Comparison of ENCODE assay signal across 11 cellular contexts in the genomic region with DNA sequence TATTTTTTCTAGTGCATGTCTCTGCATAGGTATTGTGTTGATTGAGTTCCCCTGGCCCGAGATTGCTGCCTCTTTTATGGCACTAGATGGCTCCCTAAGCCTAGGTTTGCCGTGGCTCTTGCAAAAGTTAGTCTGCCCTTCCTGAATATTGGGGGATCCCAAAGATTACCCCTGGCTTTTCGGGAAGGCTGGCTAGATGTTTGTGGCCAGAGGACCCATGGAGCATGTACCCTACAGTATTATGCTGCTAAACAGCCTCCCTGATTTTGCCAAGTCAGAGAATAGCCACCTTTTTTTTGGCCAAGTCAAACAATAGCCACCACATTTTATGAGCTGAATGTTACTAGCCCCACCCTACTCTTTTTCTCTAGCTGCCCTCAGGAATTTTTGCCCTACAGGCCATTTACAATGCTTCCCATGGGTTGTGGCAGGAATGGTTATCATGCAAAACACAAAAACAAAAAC.
DNase-seq lines count a peak whose midpoint lies in the region; ATAC-seq, FAIRE-seq and TF ChIP-seq lines count a peak whose summit lies in the region.
"Had no signal": no experiment of that assay in that cellular context is flagged by ENCODE, and none has a peak within 500 bp of the region (broad histone marks: within the 10 kb centered on the region; RNA-seq: fewer than 3 reads in every experiment).

No MANE protein-coding gene starts in this region.

- in situ Hi-C loops in GM12878 (cut with MboI) = no loop called here

- 0 out of 2 replicates have a peak overlapping the region, but pooled peaks have one; percentile 0 for H3K9ac ChIP-seq in ES-I3 (ENCODE audit: low read depth, low read length)
- H3K9ac ChIP-seq in GM12878 (ENCODE audit: control insufficient read depth, insufficient read depth, low read length) = no peak overlapping the region

- H3K4me2 ChIP-seq in GM12878 (ENCODE audit: control insufficient read depth, insufficient read depth) = no peak overlapping the region

- no peak overlapping the region for H3K4me3 Mint-ChIP-seq in activated CD4-positive, alpha-beta T cell treated with anti-CD3 and anti-CD28 coated beads for 36 hours

- H3K9me3 ChIP-seq in ES-I3 (ENCODE audit: control insufficient read depth, insufficient read depth, low read length) = peaks cover 3% of the 10 kb centered on the region; the same call in 1 of the 2 replicates
- H3K9me3 ChIP-seq in GM12878 (replicated peaks; ENCODE audit: control insufficient read depth, insufficient read depth, low read length) = no peaks in the 10 kb centered on the region
- H3K9me3 ChIP-seq in mucosa of descending colon = peaks cover 7% of the 10 kb centered on the region

- no peak for TF ChIP-seq EP300 in GM12878 (IDR thresholded peaks at IDR 0.05; ENCODE audit: borderline replicate concordance in 1 of 2, control insufficient read depth in 1 of 2, low read depth in 2 of 2, low read length in 2 of 2)

- TF ChIP-seq RAD21 in GM12878 (IDR thresholded peaks at IDR 0.05; ENCODE audit: insufficient read depth, low read depth, low read length) = peak; percentile 51; the same call in 1 of the 2 replicates

- no peak overlapping the region for H3K4me3 ChIP-seq in GM12878
- H3K4me3 ChIP-seq in mucosa of descending colon = no peak overlapping the region
- H3K4me3 ChIP-seq: tibial nerve had no signal

- no peak for FAIRE-seq in GM12878 (lab: Jason Lieb, UNC)

- POLR2A ChIA-PET in GM12878 (lab: Charles Lee) = no interaction called here
- POLR2A ChIA-PET in activated CD4-positive, alpha-beta T cell treated with anti-CD3 and anti-CD28 coated beads for 36 hours (lab: Charles Lee) = no interaction called here

- H3K36me3 ChIP-seq in ES-I3 (ENCODE audit: insufficient read depth, low read length) (no peaks in the 10 kb centered on the region), GM12878 (ENCODE audit: control insufficient read depth in 2 of 2, insufficient read depth in 2 of 2, low read length in 1 of 2) (no peaks in the 10 kb centered on the region), mucosa of descending colon (ENCODE audit: low read depth) (no peaks in the 10 kb centered on the region)
- H3K36me3 ChIP-seq: tibial nerve had no signal

- no peak overlapping the region for H3K27ac Mint-ChIP-seq in activated CD4-positive, alpha-beta T cell treated with anti-CD3 and anti-CD28 coated beads for 36 hours

- BruUV-seq in GM12878 (replicated peaks; lab: Mats Ljungman, UMichigan) = no TSS peak

- H3K27me3 Mint-ChIP-seq in activated CD4-positive, alpha-beta T cell treated with anti-CD3 and anti-CD28 coated beads for 36 hours = peaks cover 4% of the 10 kb centered on the region

- H3K9me3 Mint-ChIP-seq in activated CD4-positive, alpha-beta T cell treated with anti-CD3 and anti-CD28 coated beads for 36 hours (ENCODE audit: low read depth) = peaks cover 3% of the 10 kb centered on the region

- 0% methylated on average over 3 of the region's 3 CpGs for WGBS in GM12878 (ENCODE audit: insufficient coverage, insufficient replicate concordance, low lambda C conversion rate, missing lambda C conversion rate)

- peaks cover 10% of the 10 kb centered on the region; the same call in 1 of the 2 replicates for H3K4me1 ChIP-seq in ES-I3 (ENCODE audit: insufficient read depth, low read length)
- no peaks in the 10 kb centered on the region for H3K4me1 ChIP-seq in GM12878 (ENCODE audit: control insufficient read depth, insufficient read depth, low read length)
- H3K4me1 ChIP-seq in mucosa of descending colon (ENCODE audit: low read depth) = no peaks in the 10 kb centered on the region
- H3K4me1 ChIP-seq: tibial nerve had no signal

- no peaks in the 10 kb centered on the region for H4K20me1 ChIP-seq in GM12878 (ENCODE audit: control insufficient read depth, insufficient read depth)

- H3K79me2 ChIP-seq in GM12878 (ENCODE audit: control insufficient read depth, insufficient read depth, low read length) = no peaks in the 10 kb centered on the region

- CTCF ChIA-PET in GM12878 (lab: Yijun Ruan, JAX) = no interaction called here
- CTCF ChIA-PET in activated CD4-positive, alpha-beta T cell treated with anti-CD3 and anti-CD28 coated beads for 36 hours (lab: Charles Lee) = interaction anchor here (0.6 to 0.7 kb wide), 2 partner anchors 17 to 210 kb away, joined by 3 to 4 read pairs; no protein-coding TSS in a partner anchor

- DNase-seq in Kasumi-1 (lab: John Stamatoyannopoulos, UW) = peak; percentile 24 to 30
- DNase-seq in GM12878 (ENCODE audit: low read depth, low spot score) = no peak
- DNase-seq in mucosa of descending colon = peak in 1 of 3 donors; percentile 41
- DNase-seq in activated CD4-positive, CD25-positive, alpha-beta regulatory T cell (lab: John Stamatoyannopoulos, UW) = no peak
- DNase-seq in activated CD4-positive, alpha-beta T cell treated with anti-CD3 and anti-CD28 coated beads for 36 hours = no peak
- DNase-seq: activated gamma-delta T cell, SHP77 treated with DMSO at 0.1 percent for 48 hours had no signal

- intact Hi-C loops in GM12878 (cut with micrococcal nuclease; ENCODE audit: unreplicated experiment) = no loop called here
- intact Hi-C loops in mucosa of descending colon (cut with DNase I, micrococcal nuclease) = no loop called here
- intact Hi-C loops in activated CD4-positive, alpha-beta T cell treated with anti-CD3 and anti-CD28 coated beads for 36 hours (cut with DNase I, micrococcal nuclease) = no loop called here

- H3K27me3 ChIP-seq in GM12878 (replicated peaks in 1 of 2; ENCODE audit: control insufficient read depth in 2 of 2, insufficient read depth in 2 of 2, low read length in 1 of 2) = no peaks in the 10 kb centered on the region
- H3K27me3 ChIP-seq: tibial nerve had no signal

- SMC1A ChIA-PET in GM12878 (lab: Charles Lee; ENCODE audit: uncharacterized antibody, unreplicated experiment) = no interaction called here

- RAD21 ChIA-PET in GM12878 (lab: Charles Lee; ENCODE audit: unreplicated experiment) = no interaction called here

- TF ChIP-seq POLR2A in GM12878 (IDR thresholded peaks at IDR 0.05; ENCODE audit: low read depth, low read length) = no peak

- no peaks in the 10 kb centered on the region for H3K36me3 Mint-ChIP-seq in activated CD4-positive, alpha-beta T cell treated with anti-CD3 and anti-CD28 coated beads for 36 hours (ENCODE audit: low read depth)

- TF ChIP-seq CTCF in GM12878 (IDR thresholded peaks at IDR 0.05 in 2 of 3, conservative IDR thresholded peaks at IDR 0.05 in 1 of 3; ENCODE audit: control insufficient read depth in 2 of 3, extremely low read depth in 1 of 3, insufficient read depth in 1 of 3, low read depth in 3 of 3, low read length in 3 of 3) (peak; percentile 32 to 34 (median 33); a peak in 5 of 6 replicates), mucosa of descending colon (IDR thresholded peaks at IDR 0.05) (no peak)

- ATAC-seq in GM12878 (no peak), mucosa of descending colon (peak; percentile 18), HG03469 (IDR thresholded peaks at IDR 0.05; ENCODE audit: unreplicated experiment) (no peak), HG03342 (IDR thresholded peaks at IDR 0.05; ENCODE audit: unreplicated experiment) (no peak)
- no peak for ATAC-seq in activated CD4-positive, alpha-beta T cell treated with anti-CD3 and anti-CD28 coated beads for 36 hours

- H3K4me1 Mint-ChIP-seq in activated CD4-positive, alpha-beta T cell treated with anti-CD3 and anti-CD28 coated beads for 36 hours = no peaks in the 10 kb centered on the region

- no peak overlapping the region for H3K27ac ChIP-seq in GM12878 (ENCODE audit: control insufficient read depth, insufficient read depth)
- H3K27ac ChIP-seq: tibial nerve had no signal

- no peak overlapping the region for H2AFZ ChIP-seq in GM12878 (ENCODE audit: control insufficient read depth, low read depth, low read length)

TF ChIP-seq in GM12878, 131 proteins besides CTCF, POLR2A, EP300 and RAD21:
- TF ChIP-seq EED (IDR thresholded peaks at IDR 0.05; ENCODE audit: low read depth) = no peak
- no peak for TF ChIP-seq TCF7 (IDR thresholded peaks at IDR 0.05; ENCODE audit: borderline replicate concordance)
- TF ChIP-seq STAT1 (conservative IDR thresholded peaks at IDR 0.05) = no peak
- no peak for TF ChIP-seq NFIC (IDR thresholded peaks at IDR 0.05; ENCODE audit: low read depth, low read length)
- no peak for TF ChIP-seq CBX3 (IDR thresholded peaks at IDR 0.05; ENCODE audit: borderline replicate concordance, low read depth)
- TF ChIP-seq, protein P1, sequence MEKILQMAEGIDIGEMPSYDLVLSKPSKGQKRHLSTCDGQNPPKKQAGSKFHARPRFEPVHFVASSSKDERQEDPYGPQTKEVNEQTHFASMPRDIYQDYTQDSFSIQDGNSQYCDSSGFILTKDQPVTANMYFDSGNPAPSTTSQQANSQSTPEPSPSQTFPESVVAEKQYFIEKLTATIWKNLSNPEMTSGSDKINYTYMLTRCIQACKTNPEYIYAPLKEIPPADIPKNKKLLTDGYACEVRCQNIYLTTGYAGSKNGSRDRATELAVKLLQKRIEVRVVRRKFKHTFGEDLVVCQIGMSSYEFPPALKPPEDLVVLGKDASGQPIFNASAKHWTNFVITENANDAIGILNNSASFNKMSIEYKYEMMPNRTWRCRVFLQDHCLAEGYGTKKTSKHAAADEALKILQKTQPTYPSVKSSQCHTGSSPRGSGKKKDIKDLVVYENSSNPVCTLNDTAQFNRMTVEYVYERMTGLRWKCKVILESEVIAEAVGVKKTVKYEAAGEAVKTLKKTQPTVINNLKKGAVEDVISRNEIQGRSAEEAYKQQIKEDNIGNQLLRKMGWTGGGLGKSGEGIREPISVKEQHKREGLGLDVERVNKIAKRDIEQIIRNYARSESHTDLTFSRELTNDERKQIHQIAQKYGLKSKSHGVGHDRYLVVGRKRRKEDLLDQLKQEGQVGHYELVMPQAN (conservative IDR thresholded peaks at IDR 0.05) = no peak
- no peak for TF ChIP-seq ATF2 (IDR thresholded peaks at IDR 0.05; ENCODE audit: low read length)

Comparison
In these comparisons a context has a peak if more than half of its experiments do, and no peak if none do; other contexts are left out.
1. DNase-seq: peak in Kasumi-1 (2 of 2); none in GM12878 (single experiment), activated CD4-positive, CD25-positive, alpha-beta regulatory T cell (0 of 4) and activated CD4-positive, alpha-beta T cell treated with anti-CD3 and anti-CD28 coated beads for 36 hours (single experiment).